ENCODE assay signal across 20 cellular contexts in genomic region chr2:102795641-102796040, GRCh38.
"Had no signal": no experiment of that assay in that cellular context is flagged by ENCODE, and none has a peak within 500 bp of the region (broad histone marks: within the 10 kb centered on the region; RNA-seq: fewer than 3 reads in every experiment).

No MANE protein-coding gene starts in this region.

- H3K9me3 ChIP-seq: esophagus muscularis mucosa, gastroesophageal sphincter, lower lobe of right lung, prostate gland had no signal

- H3K4me1 ChIP-seq: gastroesophageal sphincter, lower lobe of right lung, prostate gland, transverse colon had no signal

- DNase-seq: central memory CD4-positive, alpha-beta T cell; effector memory CD8-positive, alpha-beta T cell; glutamatergic neuron; kidney; left colon; lower lobe of right lung; naive B cell; retina; small intestine; stimulated activated CD4-positive, alpha-beta T cell treated with anti-CD3 and anti-CD28 coated beads, Interleukin-12 subunit alpha, Interleukin-12 subunit beta, amount 100 ng/mL, for 4 hours; stimulated activated naive CD4-positive, alpha-beta T cell; stomach; transverse colon had no signal

- ATAC-seq: effector memory CD8-positive, alpha-beta T cell; gastroesophageal sphincter; left colon; lower lobe of right lung had no signal

- H3K36me3 ChIP-seq: esophagus muscularis mucosa, lower lobe of right lung, prostate gland, thoracic aorta, transverse colon had no signal

- H3K27ac ChIP-seq: epithelial cell of prostate, esophagus muscularis mucosa, gastroesophageal sphincter, hepatocyte, lower lobe of right lung, parathyroid adenoma, stomach, thoracic aorta, transverse colon had no signal

- H3K4me3 ChIP-seq: esophagus muscularis mucosa, gastroesophageal sphincter, hepatocyte, lower lobe of right lung, prostate gland, stomach, thoracic aorta, transverse colon had no signal

- H3K27me3 ChIP-seq: esophagus muscularis mucosa, gastroesophageal sphincter, hepatocyte, stomach, transverse colon had no signal
